ENCODE assay signal across 9 cellular contexts in the genomic region with DNA sequence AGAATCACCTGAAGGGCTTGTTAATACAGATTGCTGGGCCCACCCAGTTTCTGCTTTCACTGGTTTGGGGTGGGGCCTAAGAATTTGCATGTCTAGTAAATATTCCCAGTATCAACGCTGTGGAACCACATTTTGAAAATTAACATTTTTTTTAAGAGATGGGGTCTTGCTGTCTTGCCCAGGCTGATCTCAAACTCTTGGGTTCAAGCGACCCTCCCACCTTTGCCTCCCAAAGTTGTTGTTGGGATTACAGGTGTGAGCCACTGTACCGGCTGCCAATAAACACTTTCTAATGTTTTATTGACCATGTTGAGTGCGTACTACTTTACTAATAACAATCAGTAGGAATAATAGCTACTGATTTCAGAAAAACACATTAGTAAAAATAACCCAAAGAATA. TPM values are rescaled to one million over a fixed set of nuclear protein-coding genes. Genes with fewer than 3 reads are reported as not detected.
DNase-seq lines count a peak whose midpoint lies in the region; ATAC-seq, FAIRE-seq and TF ChIP-seq lines count a peak whose summit lies in the region.
"Had no signal": no experiment of that assay in that cellular context is flagged by ENCODE, and none has a peak within 500 bp of the region (broad histone marks: within the 10 kb centered on the region; RNA-seq: fewer than 3 reads in every experiment).

No MANE protein-coding gene starts in this region.

- ATAC-seq in K562 (no peak), GM18861 (IDR thresholded peaks at IDR 0.05; ENCODE audit: unreplicated experiment) (no peak), HG02852 (IDR thresholded peaks at IDR 0.05; ENCODE audit: unreplicated experiment) (no peak)

- H3K4me2 ChIP-seq in K562 (ENCODE audit: insufficient read depth, low read length): 0 out of 2 replicates have a peak overlapping the region, but pooled peaks have one; percentile 96

- DNase-seq in A673 (ENCODE audit: low spot score): no peak
- DNase-seq in HFF-Myc (ENCODE audit: extremely low read depth, low read depth): no peak
- no peak for DNase-seq in K562 (ENCODE audit: extremely low read depth in 1 of 4, low spot score in 3 of 4)
- no peak for DNase-seq in NCI-H748 (lab: John Stamatoyannopoulos, UW; ENCODE audit: unreplicated experiment)
- no peak for DNase-seq in NCI-H69 (lab: John Stamatoyannopoulos, UW)
- DNase-seq: NCI-H526 treated with DMSO at 0.1 percent for 48 hours had no signal

- H3K27ac ChIP-seq in A673 (ENCODE audit: low read depth, low read length, poor library complexity, severe bottlenecking) (no peak overlapping the region), K562 (ENCODE audit: extremely low read depth, low read depth, low read length) (no peak overlapping the region), muscle layer of colon (ENCODE audit: low read depth, low read length) (no peak overlapping the region)

- H2AFZ ChIP-seq in K562 (ENCODE audit: low read depth, low read length): no peak overlapping the region

- no peaks in the 10 kb centered on the region for H3K9me1 ChIP-seq in K562 (ENCODE audit: control insufficient read depth, insufficient read depth, low read length)

- H3K27me3 ChIP-seq in A673 (replicated peaks; ENCODE audit: insufficient read depth, low read depth, low read length, poor library complexity) (no peaks in the 10 kb centered on the region), K562 (ENCODE audit: control insufficient read depth in 2 of 2, insufficient read depth in 2 of 2, low read length in 2 of 2) (no peaks in the 10 kb centered on the region), muscle layer of colon (ENCODE audit: control insufficient read depth in 1 of 2, insufficient read depth in 2 of 2, low read length in 2 of 2) (no peaks in the 10 kb centered on the region)

- H3K9ac ChIP-seq in K562 (ENCODE audit: insufficient read depth in 1 of 2, low read depth in 2 of 2, low read length in 2 of 2) (no peak overlapping the region), muscle layer of colon (ENCODE audit: low read length) (peak overlapping the region; percentile 23)

- TF ChIP-seq EP300 in K562 (IDR thresholded peaks at IDR 0.05; ENCODE audit: low read length): no peak

- peak overlapping the region; percentile 94 for H3K4me3 ChIP-seq in A673 (ENCODE audit: low read depth, low read length, poor library complexity, severe bottlenecking)
- peak overlapping the region; percentile 95 for H3K4me3 ChIP-seq in HFF-Myc (replicated peaks; ENCODE audit: low read depth, low read length)
- peak overlapping the region; percentile 94; the same call in 1 of the 2 replicates for H3K4me3 ChIP-seq in K562
- peak overlapping the region in 1 of 2 donors; percentile 93 for H3K4me3 ChIP-seq in muscle layer of colon (ENCODE audit: low read depth in 1 of 2, low read length in 2 of 2)

- in situ Hi-C loops in K562 (cut with MboI): no loop called here

- peaks cover 18% of the 10 kb centered on the region for H3K4me1 ChIP-seq in A673 (ENCODE audit: insufficient read depth, low read length, poor library complexity, severe bottlenecking)
- peaks cover 11 to 13% of the 10 kb centered on the region in 2 experiments; a peak in 4 of 5 replicates for H3K4me1 ChIP-seq in K562 (replicated peaks in 1 of 2; ENCODE audit: control insufficient read depth in 2 of 2, insufficient read depth in 2 of 2, low read length in 2 of 2)
- H3K4me1 ChIP-seq in muscle layer of colon (ENCODE audit: insufficient read depth, low read length): peaks cover 56% of the 10 kb centered on the region

- CTCF ChIA-PET in A673 (lab: Charles Lee): no interaction called here
- CTCF ChIA-PET in K562 (lab: Yijun Ruan, JAX; ENCODE audit: low intra/inter-chr PET ratio): no interaction called here

- no peaks in the 10 kb centered on the region for H3K9me3 ChIP-seq in A673 (ENCODE audit: low read depth, low read length, poor library complexity, severe bottlenecking)
- no peaks in the 10 kb centered on the region for H3K9me3 ChIP-seq in K562 (replicated peaks; ENCODE audit: control insufficient read depth, insufficient read depth, low read depth, low read length)
- H3K9me3 ChIP-seq in muscle layer of colon (ENCODE audit: low read length): no peaks in the 10 kb centered on the region

- peaks cover 62% of the 10 kb centered on the region for H3K79me2 ChIP-seq in K562 (ENCODE audit: control insufficient read depth, insufficient read depth, low read length)

- H4K20me1 ChIP-seq in K562 (replicated peaks; ENCODE audit: control insufficient read depth, insufficient read depth, low read length): peaks cover 3% of the 10 kb centered on the region; the same call in 1 of the 2 replicates

- POLR2A ChIA-PET in A673 (lab: Charles Lee; ENCODE audit: low non-redundant PET): no interaction called here
- POLR2A ChIA-PET in K562 (lab: Yijun Ruan, JAX): interaction anchor here (0.7 to 7.7 kb wide), 6 partner anchors 8 to 93 kb away, joined by 3 to 105 read pairs (median 38); partner anchors contain the start of gene ZBED5

- TF ChIP-seq RAD21 in K562 (CRISPR knock-in tag; conservative IDR thresholded peaks at IDR 0.05 in 1 of 2, IDR thresholded peaks at IDR 0.05 in 1 of 2): no peak

- no TSS peak for BruUV-seq in A673 (replicated peaks; lab: Mats Ljungman, UMichigan)
- no TSS peak for BruUV-seq in K562 (replicated peaks; lab: Mats Ljungman, UMichigan)

- no peak for TF ChIP-seq CTCF in A673 (conservative IDR thresholded peaks at IDR 0.05; ENCODE audit: low read depth, low read length)
- TF ChIP-seq CTCF in HFF-Myc (IDR thresholded peaks at IDR 0.05; ENCODE audit: low read depth, low read length, missing control alignments): no peak
- TF ChIP-seq CTCF in K562 (IDR thresholded peaks at IDR 0.05 in 2 of 3, conservative IDR thresholded peaks at IDR 0.05 in 1 of 3; ENCODE audit: insufficient read depth in 2 of 3, low read depth in 1 of 3, low read length in 3 of 3): no peak

- TF ChIP-seq POLR2A in K562 (conservative IDR thresholded peaks at IDR 0.05): no peak

- intact Hi-C loops in A673 (cut with micrococcal nuclease; ENCODE audit: unreplicated experiment) (loop anchor here (5.0 kb wide), 2 partner anchors 51 to 126 kb away; partner anchors contain the start of gene ZBED5), K562 (cut with micrococcal nuclease) (no loop called here)

- FAIRE-seq in K562 (lab: Jason Lieb, UNC): no peak

- WGBS in K562 (ENCODE audit: insufficient coverage, low coverage, missing lambda C conversion rate): 93% methylated on average over 4 of the region's 4 CpGs

- peaks cover 60% of the 10 kb centered on the region for H3K36me3 ChIP-seq in A673 (ENCODE audit: insufficient read depth, low read length, poor library complexity, severe bottlenecking)
- peaks cover 65% of the 10 kb centered on the region for H3K36me3 ChIP-seq in K562 (ENCODE audit: control insufficient read depth, insufficient read depth, low read length)
- H3K36me3 ChIP-seq in muscle layer of colon (ENCODE audit: insufficient read depth, low read length): peaks cover 59% of the 10 kb centered on the region

RNA-seq across cellular contexts. Expression of gene EIF4G2, which starts 2.5 kb away (rescaled TPM):
- total RNA-seq in A673 (2021) (1,137 and 1,198 TPM in 2 replicates), K562 (2014; rRNA removed) (428 and 733 TPM in 2 replicates), K562 (2014; rRNA removed; fragmentation: Illumina TruSeq; extraction: Trizol) (481 and 499 TPM in 2 replicates), K562 (2015; rRNA removed; fragmentation: Illumina TruSeq; extraction: Trizol) (719 and 734 TPM in 2 replicates), K562 (2021) (790 and 801 TPM in 2 replicates)
- 653 and 1,130 TPM in 2 replicates for total RNA-seq in K562 (2011; cell fraction: chromatin; rRNA removed; ENCODE audit: low replicate concordance)
- 356 and 378 TPM in 2 replicates for total RNA-seq in K562 (2011; cell fraction: nucleolus; rRNA removed)
- total RNA-seq in K562 (2011; cell fraction: nucleoplasm; rRNA removed): 459 and 505 TPM in 2 replicates
- polyA plus RNA-seq in K562 (2011; rRNA removed) (449 and 646 TPM in 2 replicates), K562 (2014; fragmentation: Illumina TruSeq; extraction: Trizol) (663 and 762 TPM in 2 replicates), K562 (2014; fragmentation: Nextera tagmentation; extraction: Ambion mirVana) (100 to 1,000 TPM; 206 to 683 TPM), K562 (2014; rRNA removed) (351 and 385 TPM in 2 replicates)
- polyA plus RNA-seq in K562 (2011; cell fraction: cytosol; rRNA removed): 153 and 186 TPM in 2 replicates
- 421 and 579 TPM in 2 replicates for polyA plus RNA-seq in K562 (2011; cell fraction: nucleus; rRNA removed)
- 338 and 520 TPM in 2 replicates for polyA plus RNA-seq in K562 (2012)
- polyA minus RNA-seq in K562 (2011; rRNA and poly(A)+ RNA removed): 865 and 1,047 TPM in 2 replicates
- 467 and 888 TPM in 2 replicates for polyA minus RNA-seq in K562 (2011; cell fraction: cytosol; rRNA and poly(A)+ RNA removed)
- 266 and 377 TPM in 2 replicates for polyA minus RNA-seq in K562 (2011; cell fraction: nucleus; rRNA and poly(A)+ RNA removed)

RNA-seq across cellular contexts. Expression of gene ZBED5, which starts 51.6 kb away (rescaled TPM):
- total RNA-seq in A673 (2021) (40.2 and 43.5 TPM in 2 replicates), K562 (2014; rRNA removed) (12.4 and 17.3 TPM in 2 replicates), K562 (2014; rRNA removed; fragmentation: Illumina TruSeq; extraction: Trizol) (27.7 and 28.3 TPM in 2 replicates), K562 (2015; rRNA removed; fragmentation: Illumina TruSeq; extraction: Trizol) (24.6 and 28.6 TPM in 2 replicates), K562 (2021) (26.9 and 29.6 TPM in 2 replicates)
- 26.1 and 84.9 TPM in 2 replicates for total RNA-seq in K562 (2011; cell fraction: chromatin; rRNA removed; ENCODE audit: low replicate concordance)
- total RNA-seq in K562 (2011; cell fraction: nucleolus; rRNA removed): 23.5 and 32.0 TPM in 2 replicates
- total RNA-seq in K562 (2011; cell fraction: nucleoplasm; rRNA removed): 45.8 and 55.1 TPM in 2 replicates
- polyA plus RNA-seq in K562 (2011; rRNA removed) (59.1 and 70.7 TPM in 2 replicates), K562 (2014; fragmentation: Illumina TruSeq; extraction: Trizol) (23.3 and 25.7 TPM in 2 replicates), K562 (2014; fragmentation: Nextera tagmentation; extraction: Ambion mirVana) (10 to 100 TPM; 21.3 to 25.1 TPM), K562 (2014; rRNA removed) (26.8 and 30.1 TPM in 2 replicates)
- 22.8 and 36.5 TPM in 2 replicates for polyA plus RNA-seq in K562 (2011; cell fraction: cytosol; rRNA removed)
- 130 and 149 TPM in 2 replicates for polyA plus RNA-seq in K562 (2011; cell fraction: nucleus; rRNA removed)
- polyA plus RNA-seq in K562 (2012): 20.0 and 25.3 TPM in 2 replicates
- polyA minus RNA-seq in K562 (2011; rRNA and poly(A)+ RNA removed): 64.4 and 67.8 TPM in 2 replicates
- 22.4 and 27.6 TPM in 2 replicates for polyA minus RNA-seq in K562 (2011; cell fraction: cytosol; rRNA and poly(A)+ RNA removed)
- 46.0 and 95.5 TPM in 2 replicates for polyA minus RNA-seq in K562 (2011; cell fraction: nucleus; rRNA and poly(A)+ RNA removed)

RNA-seq across cellular contexts. Expression of gene CTR9, which starts 55.2 kb away (rescaled TPM):
- total RNA-seq in A673 (2021) (45.9 and 49.3 TPM in 2 replicates), K562 (2014; rRNA removed) (52.4 and 56.1 TPM in 2 replicates), K562 (2014; rRNA removed; fragmentation: Illumina TruSeq; extraction: Trizol) (51.9 and 61.2 TPM in 2 replicates), K562 (2015; rRNA removed; fragmentation: Illumina TruSeq; extraction: Trizol) (34.7 and 42.2 TPM in 2 replicates), K562 (2021) (52.7 and 57.9 TPM in 2 replicates)
- total RNA-seq in K562 (2011; cell fraction: chromatin; rRNA removed; ENCODE audit: low replicate concordance): 35.7 and 76.5 TPM in 2 replicates
- total RNA-seq in K562 (2011; cell fraction: nucleolus; rRNA removed): 13.2 and 17.0 TPM in 2 replicates
- total RNA-seq in K562 (2011; cell fraction: nucleoplasm; rRNA removed): 24.9 and 31.0 TPM in 2 replicates
- polyA plus RNA-seq in K562 (2011; rRNA removed) (17.6 and 27.3 TPM in 2 replicates), K562 (2014; fragmentation: Illumina TruSeq; extraction: Trizol) (74.3 and 79.3 TPM in 2 replicates), K562 (2014; fragmentation: Nextera tagmentation; extraction: Ambion mirVana) (10 to 100 TPM; 25.4 to 38.3 TPM), K562 (2014; rRNA removed) (47.3 and 49.7 TPM in 2 replicates)
- 8.8 and 10.4 TPM in 2 replicates for polyA plus RNA-seq in K562 (2011; cell fraction: cytosol; rRNA removed)
- polyA plus RNA-seq in K562 (2011; cell fraction: nucleus; rRNA removed): 9.5 and 11.5 TPM in 2 replicates
- polyA plus RNA-seq in K562 (2012): 33.8 and 38.2 TPM in 2 replicates
- 38.7 and 48.2 TPM in 2 replicates for polyA minus RNA-seq in K562 (2011; rRNA and poly(A)+ RNA removed)
- 20.4 and 24.3 TPM in 2 replicates for polyA minus RNA-seq in K562 (2011; cell fraction: cytosol; rRNA and poly(A)+ RNA removed)
- 10.6 and 23.2 TPM in 2 replicates for polyA minus RNA-seq in K562 (2011; cell fraction: nucleus; rRNA and poly(A)+ RNA removed)
